Comparison of ENCODE assay signal across 8 cellular contexts in the genomic region with DNA sequence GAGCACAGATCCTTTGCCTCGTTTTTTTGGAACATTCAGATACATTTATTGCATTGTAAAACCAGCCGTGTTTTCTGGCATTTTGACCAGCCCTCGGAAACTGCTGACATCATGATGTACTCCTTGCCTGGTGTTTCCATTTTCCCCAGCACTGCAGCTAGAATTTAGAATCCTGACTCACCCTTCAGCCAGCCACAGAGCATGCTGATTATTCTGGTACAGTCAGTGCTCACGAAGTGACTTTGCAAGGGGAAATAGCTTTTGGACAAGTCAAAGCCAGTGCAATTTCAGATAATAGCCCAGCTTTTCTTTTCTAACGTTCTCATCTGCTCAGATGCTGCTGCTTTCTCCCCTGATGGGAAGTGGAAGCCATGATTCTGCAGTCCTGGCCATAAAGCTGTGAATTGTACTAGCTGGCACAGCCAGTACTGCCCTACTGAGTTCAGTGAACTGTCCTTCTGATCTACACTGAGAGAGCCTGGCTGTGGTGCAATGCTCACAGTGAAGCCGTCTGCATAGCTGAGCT. TPM values are rescaled to one million over a fixed set of nuclear protein-coding genes. Genes with fewer than 3 reads are reported as not detected.
DNase-seq lines count a peak whose midpoint lies in the region; ATAC-seq and TF ChIP-seq lines count a peak whose summit lies in the region.

No MANE protein-coding gene starts in this region.

- H3K27ac ChIP-seq in CD4-positive, alpha-beta T cell (ENCODE audit: low read depth, low read length): no peak overlapping the region

- TF ChIP-seq CTCF in activated CD8-positive, alpha-beta T cell treated with anti-CD3 and anti-CD28 coated beads for 36 hours (IDR thresholded peaks at IDR 0.05): no peak
- no peak for TF ChIP-seq CTCF in retinal pigment epithelial cell (conservative IDR thresholded peaks at IDR 0.05; ENCODE audit: low read depth, low read length)
- no peak for TF ChIP-seq CTCF in CD4-positive, alpha-beta T cell (IDR thresholded peaks at IDR 0.05)

- CTCF ChIA-PET in activated CD8-positive, alpha-beta T cell treated with anti-CD3 and anti-CD28 coated beads for 36 hours (lab: Charles Lee): interaction anchor here (1.3 to 1.7 kb wide), 2 partner anchors 50 to 226 kb away, joined by 4 to 7 read pairs; no protein-coding TSS in a partner anchor
- CTCF ChIA-PET in CD4-positive, alpha-beta T cell (lab: Charles Lee): interaction anchor here (1.7 kb wide), 1 partner anchor 50 kb away, joined by 4 read pairs; no protein-coding TSS in a partner anchor

- intact Hi-C loops in activated CD8-positive, alpha-beta T cell treated with anti-CD3 and anti-CD28 coated beads for 36 hours (cut with micrococcal nuclease): no loop called here
- intact Hi-C loops in cardiac septum (cut with DNase I): loop anchor here (1.0 kb wide), 1 partner anchor 30 kb away; no protein-coding TSS in a partner anchor
- intact Hi-C loops in CD4-positive, alpha-beta T cell (cut with DNase I, micrococcal nuclease): no loop called here

- H3K4me3 Mint-ChIP-seq in activated CD8-positive, alpha-beta T cell treated with anti-CD3 and anti-CD28 coated beads for 36 hours: no peak overlapping the region
- H3K4me3 Mint-ChIP-seq in CD4-positive, alpha-beta T cell: no peak overlapping the region

- H3K4me1 Mint-ChIP-seq in activated CD8-positive, alpha-beta T cell treated with anti-CD3 and anti-CD28 coated beads for 36 hours (ENCODE audit: low read depth): peaks cover 8% of the 10 kb centered on the region
- H3K4me1 Mint-ChIP-seq in CD4-positive, alpha-beta T cell (ENCODE audit: low read depth): no peaks in the 10 kb centered on the region

- H3K27me3 Mint-ChIP-seq in activated CD8-positive, alpha-beta T cell treated with anti-CD3 and anti-CD28 coated beads for 36 hours: no peaks in the 10 kb centered on the region
- no peaks in the 10 kb centered on the region for H3K27me3 Mint-ChIP-seq in CD4-positive, alpha-beta T cell

- no peaks in the 10 kb centered on the region for H3K9me3 ChIP-seq in CD4-positive, alpha-beta T cell (ENCODE audit: control insufficient read depth, low read length)

- DNase-seq in HS-5 (ENCODE audit: low read depth) (peak; percentile 92), cardiac septum (ENCODE audit: low spot score) (peak; percentile 79), retinal pigment epithelial cell (ENCODE audit: low read depth) (peak; percentile 52), T-helper 9 cell (no peak)
- DNase-seq in activated CD8-positive, alpha-beta T cell treated with anti-CD3 and anti-CD28 coated beads for 36 hours: no peak
- DNase-seq in CD4-positive, alpha-beta T cell: no peak

- no peaks in the 10 kb centered on the region for H3K36me3 Mint-ChIP-seq in activated CD8-positive, alpha-beta T cell treated with anti-CD3 and anti-CD28 coated beads for 36 hours (ENCODE audit: low read depth)
- no peaks in the 10 kb centered on the region for H3K36me3 Mint-ChIP-seq in CD4-positive, alpha-beta T cell (ENCODE audit: low read depth)

- H3K4me3 ChIP-seq in retinal pigment epithelial cell (ENCODE audit: low read length): peak overlapping the region; percentile 11

- ATAC-seq in activated CD8-positive, alpha-beta T cell treated with anti-CD3 and anti-CD28 coated beads for 36 hours: peak; percentile 49
- no peak for ATAC-seq in HG02981 (IDR thresholded peaks at IDR 0.05; ENCODE audit: unreplicated experiment)
- no peak for ATAC-seq in CD4-positive, alpha-beta T cell (ENCODE audit: poor library complexity)
- ATAC-seq in HG03095 (IDR thresholded peaks at IDR 0.05; ENCODE audit: unreplicated experiment): no peak

- no peaks in the 10 kb centered on the region for H3K9me3 Mint-ChIP-seq in activated CD8-positive, alpha-beta T cell treated with anti-CD3 and anti-CD28 coated beads for 36 hours
- H3K9me3 Mint-ChIP-seq in CD4-positive, alpha-beta T cell: no peaks in the 10 kb centered on the region

- POLR2A ChIA-PET in activated CD8-positive, alpha-beta T cell treated with anti-CD3 and anti-CD28 coated beads for 36 hours (lab: Charles Lee): interaction anchor here (0.9 to 1.3 kb wide), 2 partner anchors 12 to 34 kb away, joined by 3 to 4 read pairs; a partner anchor contains a TSS
- POLR2A ChIA-PET in CD4-positive, alpha-beta T cell (lab: Charles Lee): interaction anchor here (0.6 to 1.0 kb wide), 2 partner anchors 12 to 21 kb away, joined by 3 read pairs; a partner anchor contains a TSS

- H3K27ac Mint-ChIP-seq in activated CD8-positive, alpha-beta T cell treated with anti-CD3 and anti-CD28 coated beads for 36 hours: no peak overlapping the region
- no peak overlapping the region for H3K27ac Mint-ChIP-seq in CD4-positive, alpha-beta T cell

- H3K27me3 ChIP-seq in CD4-positive, alpha-beta T cell (ENCODE audit: control insufficient read depth, insufficient read depth, low read length): no peaks in the 10 kb centered on the region

RNA-seq across cellular contexts. Expression of a gene that starts 12.1 kb away (rescaled TPM):
- total RNA-seq in activated CD8-positive, alpha-beta T cell treated with anti-CD3 and anti-CD28 coated beads for 36 hours: 100 to 1,000 TPM; 453 to 454 TPM
- total RNA-seq in cardiac septum: 458 TPM
- 100 to 1,000 TPM; 260 to 267 TPM for total RNA-seq in CD4-positive, alpha-beta T cell

RNA-seq across cellular contexts. Expression of a gene that starts 34.9 kb away (rescaled TPM):
- total RNA-seq in activated CD8-positive, alpha-beta T cell treated with anti-CD3 and anti-CD28 coated beads for 36 hours: 10 to 100 TPM; 66.7 to 68.5 TPM
- total RNA-seq in cardiac septum: 23.9 TPM
- 10 to 100 TPM; 28.2 to 28.5 TPM for total RNA-seq in CD4-positive, alpha-beta T cell

RNA-seq across cellular contexts. Expression of a gene that starts 53.6 kb away (rescaled TPM):
- total RNA-seq in activated CD8-positive, alpha-beta T cell treated with anti-CD3 and anti-CD28 coated beads for 36 hours: 100 to 1,000 TPM; 114 to 118 TPM
- 122 TPM for total RNA-seq in cardiac septum
- total RNA-seq in CD4-positive, alpha-beta T cell: 10 to 100 TPM; 77.7 to 79.3 TPM

Comparison
In these comparisons a context has a peak if more than half of its experiments do, and no peak if none do; other contexts are left out.
1. DNase-seq: peak in HS-5 (single experiment), cardiac septum (single experiment) and retinal pigment epithelial cell (single experiment); none in activated CD8-positive, alpha-beta T cell treated with anti-CD3 and anti-CD28 coated beads for 36 hours (single experiment), T-helper 9 cell (single experiment) and CD4-positive, alpha-beta T cell (0 of 10).